ENCODE assay signal across 1 cellular context in genomic region chr2:151049746-151050145, GRCh38.
TF ChIP-seq lines count a peak whose summit lies in the region.

No MANE protein-coding gene starts in this region.

TF ChIP-seq in HepG2, 621 proteins besides CTCF, POLR2A, EP300 and RAD21 (continued from another document):
- TF ChIP-seq USF2 (IDR thresholded peaks at IDR 0.05; ENCODE audit: low read depth, low read length) (no peak), USF2 (CRISPR knock-in tag; IDR thresholded peaks at IDR 0.05; ENCODE audit: borderline replicate concordance) (no peak), ZNF3 (CRISPR knock-in tag; IDR thresholded peaks at IDR 0.05) (no peak), PPARG (CRISPR knock-in tag; conservative IDR thresholded peaks at IDR 0.05) (no peak), JUN (CRISPR knock-in tag; IDR thresholded peaks at IDR 0.05) (no peak), ONECUT2 (CRISPR knock-in tag; IDR thresholded peaks at IDR 0.05) (no peak), ZNF773 (CRISPR knock-in tag; IDR thresholded peaks at IDR 0.05; ENCODE audit: borderline replicate concordance) (no peak)
